In the genomic region with DNA sequence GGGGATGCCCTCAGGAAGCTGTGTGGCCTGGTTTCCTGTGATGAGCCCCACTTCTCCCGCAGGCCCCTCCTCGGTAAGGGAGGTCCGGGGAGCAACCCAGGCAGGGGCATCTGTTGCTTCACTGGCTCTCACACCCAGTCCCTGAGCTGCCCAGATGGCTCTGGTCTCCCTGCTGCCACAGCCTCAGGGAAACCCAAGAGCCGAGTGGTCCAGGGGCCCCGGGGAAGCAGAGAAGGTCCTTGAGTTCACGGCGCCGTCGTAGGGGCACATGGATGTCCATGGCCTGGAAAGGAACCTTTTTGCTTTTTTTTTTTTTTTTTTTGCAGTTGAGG, we compare ENCODE assay signal across 19 cellular contexts. TPM values are rescaled to one million over a fixed set of nuclear protein-coding genes. Genes with fewer than 3 reads are reported as not detected.
DNase-seq lines count a peak whose midpoint lies in the region; ATAC-seq and TF ChIP-seq lines count a peak whose summit lies in the region.
"Had no signal": no experiment of that assay in that cellular context is flagged by ENCODE, and none has a peak within 500 bp of the region (broad histone marks: within the 10 kb centered on the region; RNA-seq: fewer than 3 reads in every experiment).

No MANE protein-coding gene starts in this region.

- H2BK120ac ChIP-seq in H9 (ENCODE audit: low read depth, low read length, poor library complexity, severe bottlenecking) = no peak overlapping the region

- H3K4me1 ChIP-seq in H9 (ENCODE audit: insufficient read depth, low read length) (no peaks in the 10 kb centered on the region; the same call in 1 of the 2 replicates), esophagus muscularis mucosa (no peaks in the 10 kb centered on the region)

- H3K4me2 ChIP-seq in H9 (ENCODE audit: insufficient read depth, insufficient read length, low read length) = no peak overlapping the region
- H3K4me2 ChIP-seq: A549 had no signal

- H2BK5ac ChIP-seq in H9 (ENCODE audit: insufficient read length, low read length) = no peak overlapping the region

- no CpG with 5 or more reads among the region's 9 CpGs for WGBS in H9 (ENCODE audit: extremely low coverage, insufficient read length, low lambda C conversion rate)
- WGBS in esophagus muscularis mucosa = 91% methylated on average over 7 of the region's 9 CpGs

- H3K36me3 ChIP-seq in esophagus muscularis mucosa (no peaks in the 10 kb centered on the region), H7 (replicated peaks; ENCODE audit: control insufficient read depth, insufficient read depth, low read length) (no peaks in the 10 kb centered on the region)
- H3K36me3 ChIP-seq: MG63 had no signal

- H3K56ac ChIP-seq in H9 (ENCODE audit: insufficient read length, low read depth, low read length) = no peak overlapping the region

- no peak overlapping the region for H4K91ac ChIP-seq in H9 (ENCODE audit: insufficient read length, low read depth, low read length)

- H2BK20ac ChIP-seq in H9 (ENCODE audit: low read depth, low read length, poor library complexity, severe bottlenecking) = no peak overlapping the region

- H4K8ac ChIP-seq in H9 (replicated peaks; ENCODE audit: insufficient read length, low read depth, low read length) = no peak overlapping the region

- H3K18ac ChIP-seq in H9 (ENCODE audit: insufficient read length, low read depth, low read length) = no peak overlapping the region

- H3K9ac ChIP-seq in H9 (ENCODE audit: extremely low read depth, insufficient read length, low read length) = no peak overlapping the region

- H3K14ac ChIP-seq in H9 (ENCODE audit: insufficient read depth, low read length) = no peak overlapping the region

- no peaks in the 10 kb centered on the region for H4K20me1 ChIP-seq in H9 (ENCODE audit: control insufficient read depth, insufficient read depth, insufficient read length)

- H4K5ac ChIP-seq in H9 (ENCODE audit: insufficient read length, low read depth, low read length) = no peak overlapping the region

- H2AK5ac ChIP-seq in H9 (ENCODE audit: insufficient read length, low read length) = no peak overlapping the region

- H2BK12ac ChIP-seq in H9 (ENCODE audit: insufficient read length, low read depth, low read length) = no peak overlapping the region

- no peak overlapping the region for H3K4me3 Mint-ChIP-seq in activated naive CD4-positive, alpha-beta T cell treated with anti-CD3 and anti-CD28 coated beads, Interleukin-2, amount 10 ng/mL, durations not matched to agents 7 days and 5 days
- H3K4me3 Mint-ChIP-seq in H9 = no peak overlapping the region
- H3K4me3 Mint-ChIP-seq in type B pancreatic cell = no peak overlapping the region
- H3K4me3 Mint-ChIP-seq in activated CD8-positive, alpha-beta T cell treated with anti-CD3 and anti-CD28 coated beads for 36 hours = no peak overlapping the region
- H3K4me3 Mint-ChIP-seq: CD8-positive, alpha-beta T cell had no signal

- no peak overlapping the region for H2AFZ ChIP-seq in H9 (ENCODE audit: low read length)

- H3K27me3 ChIP-seq in H9 (ENCODE audit: insufficient read depth, low read length) (no peaks in the 10 kb centered on the region), esophagus muscularis mucosa (peaks cover 0 to 20% (median 0%) of the 10 kb centered on the region in 4 donors), H7 (ENCODE audit: control insufficient read depth, insufficient read depth, low read length) (no peaks in the 10 kb centered on the region)
- H3K27me3 ChIP-seq: MG63 had no signal

- intact Hi-C loops in esophagus muscularis mucosa (cut with DNase I) = no loop called here
- intact Hi-C loops in activated CD8-positive, alpha-beta T cell treated with anti-CD3 and anti-CD28 coated beads for 36 hours (cut with micrococcal nuclease) = no loop called here

- no peak overlapping the region for H2BK15ac ChIP-seq in H9 (ENCODE audit: low read depth, low read length)

- no peaks in the 10 kb centered on the region for H3K9me3 ChIP-seq in H9 (ENCODE audit: control insufficient read depth, low read depth, low read length)
- no peaks in the 10 kb centered on the region for H3K9me3 ChIP-seq in esophagus muscularis mucosa
- H3K9me3 ChIP-seq: A549, MG63 had no signal

- TF ChIP-seq CTCF in H9 (conservative IDR thresholded peaks at IDR 0.05) (no peak), esophagus muscularis mucosa (IDR thresholded peaks at IDR 0.05) (no peak), type B pancreatic cell (conservative IDR thresholded peaks at IDR 0.05) (no peak)
- no peak for TF ChIP-seq CTCF in activated CD8-positive, alpha-beta T cell treated with anti-CD3 and anti-CD28 coated beads for 36 hours (IDR thresholded peaks at IDR 0.05)

- no peak overlapping the region for H3K4ac ChIP-seq in H9 (ENCODE audit: low read depth, low read length)

- no peak overlapping the region for H3T11ph ChIP-seq in H9 (ENCODE audit: low read length)

- H3K36me3 Mint-ChIP-seq in activated naive CD4-positive, alpha-beta T cell treated with anti-CD3 and anti-CD28 coated beads, Interleukin-2, amount 10 ng/mL, durations not matched to agents 7 days and 5 days = no peaks in the 10 kb centered on the region
- H3K36me3 Mint-ChIP-seq in H9 (ENCODE audit: insufficient read depth in 1 of 3, low read depth in 3 of 3) (no peaks in the 10 kb centered on the region), type B pancreatic cell (no peaks in the 10 kb centered on the region)
- no peaks in the 10 kb centered on the region for H3K36me3 Mint-ChIP-seq in activated CD8-positive, alpha-beta T cell treated with anti-CD3 and anti-CD28 coated beads for 36 hours (ENCODE audit: low read depth)
- H3K36me3 Mint-ChIP-seq: CD8-positive, alpha-beta T cell had no signal

- H3K27me3 Mint-ChIP-seq in activated naive CD4-positive, alpha-beta T cell treated with anti-CD3 and anti-CD28 coated beads, Interleukin-2, amount 10 ng/mL, durations not matched to agents 7 days and 5 days = peaks cover 54% of the 10 kb centered on the region
- H3K27me3 Mint-ChIP-seq in H9 (ENCODE audit: low read depth) = peaks cover 6% of the 10 kb centered on the region
- peaks cover 10% of the 10 kb centered on the region for H3K27me3 Mint-ChIP-seq in type B pancreatic cell
- H3K27me3 Mint-ChIP-seq in activated CD8-positive, alpha-beta T cell treated with anti-CD3 and anti-CD28 coated beads for 36 hours = peaks cover 5% of the 10 kb centered on the region

- no peaks in the 10 kb centered on the region for H3K9me3 Mint-ChIP-seq in activated naive CD4-positive, alpha-beta T cell treated with anti-CD3 and anti-CD28 coated beads, Interleukin-2, amount 10 ng/mL, durations not matched to agents 7 days and 5 days
- H3K9me3 Mint-ChIP-seq in H9 (no peaks in the 10 kb centered on the region), type B pancreatic cell (no peaks in the 10 kb centered on the region)
- H3K9me3 Mint-ChIP-seq in activated CD8-positive, alpha-beta T cell treated with anti-CD3 and anti-CD28 coated beads for 36 hours = no peaks in the 10 kb centered on the region
- H3K9me3 Mint-ChIP-seq: CD8-positive, alpha-beta T cell had no signal

- no peaks in the 10 kb centered on the region for H3K79me2 ChIP-seq in H9 (ENCODE audit: insufficient read depth, low read length)

- CTCF ChIA-PET in activated naive CD4-positive, alpha-beta T cell treated with anti-CD3 and anti-CD28 coated beads, Interleukin-2, amount 10 ng/mL, durations not matched to agents 7 days and 5 days (lab: Charles Lee) = no interaction called here
- CTCF ChIA-PET in activated CD8-positive, alpha-beta T cell treated with anti-CD3 and anti-CD28 coated beads for 36 hours (lab: Charles Lee) = interaction anchor here (1.0 to 2.0 kb wide), 3 partner anchors 38 to 48 kb away, joined by 3 to 7 read pairs (median 4); no protein-coding TSS in a partner anchor

- H3K4me3 ChIP-seq in esophagus muscularis mucosa = no peak overlapping the region
- no peak overlapping the region for H3K4me3 ChIP-seq in H7 (ENCODE audit: insufficient read depth, low read depth, low read length)
- H3K4me3 ChIP-seq: A549, MG63 had no signal

- no peak overlapping the region for H3K27ac ChIP-seq in H9 (ENCODE audit: insufficient read length, low read depth, low read length)
- H3K27ac ChIP-seq in esophagus muscularis mucosa (replicated peaks in 1 of 4) = no peak overlapping the region
- H3K27ac ChIP-seq: A549 had no signal

- POLR2A ChIA-PET in activated CD8-positive, alpha-beta T cell treated with anti-CD3 and anti-CD28 coated beads for 36 hours (lab: Charles Lee) = no interaction called here

- no peak for TF ChIP-seq POLR2A in esophagus muscularis mucosa (IDR thresholded peaks at IDR 0.05; ENCODE audit: low read depth)

- H3K27ac Mint-ChIP-seq in activated naive CD4-positive, alpha-beta T cell treated with anti-CD3 and anti-CD28 coated beads, Interleukin-2, amount 10 ng/mL, durations not matched to agents 7 days and 5 days = no peak overlapping the region
- peak overlapping the region in 1 of 3 experiments; percentile 2; a peak in 1 of 7 replicates for H3K27ac Mint-ChIP-seq in H9
- no peak overlapping the region for H3K27ac Mint-ChIP-seq in type B pancreatic cell
- no peak overlapping the region for H3K27ac Mint-ChIP-seq in activated CD8-positive, alpha-beta T cell treated with anti-CD3 and anti-CD28 coated beads for 36 hours
- H3K27ac Mint-ChIP-seq: CD8-positive, alpha-beta T cell had no signal

- H3K23ac ChIP-seq in H9 (ENCODE audit: insufficient read length, low read depth, low read length) = no peak overlapping the region

- no peak for ATAC-seq in HG03196 (IDR thresholded peaks at IDR 0.05; ENCODE audit: unreplicated experiment)
- no peak for ATAC-seq in activated CD8-positive, alpha-beta T cell treated with anti-CD3 and anti-CD28 coated beads for 36 hours
- ATAC-seq: CD8-positive, alpha-beta T cell had no signal

- H3K4me1 Mint-ChIP-seq in activated naive CD4-positive, alpha-beta T cell treated with anti-CD3 and anti-CD28 coated beads, Interleukin-2, amount 10 ng/mL, durations not matched to agents 7 days and 5 days = no peaks in the 10 kb centered on the region
- peaks cover 39 to 63% of the 10 kb centered on the region in 2 experiments for H3K4me1 Mint-ChIP-seq in H9
- H3K4me1 Mint-ChIP-seq in type B pancreatic cell (ENCODE audit: unreplicated experiment) = peaks cover 15% of the 10 kb centered on the region
- H3K4me1 Mint-ChIP-seq in activated CD8-positive, alpha-beta T cell treated with anti-CD3 and anti-CD28 coated beads for 36 hours (ENCODE audit: low read depth) = no peaks in the 10 kb centered on the region

- H3K79me1 ChIP-seq in H9 (ENCODE audit: insufficient read depth, low read depth, low read length, poor library complexity, severe bottlenecking) = no peaks in the 10 kb centered on the region

- no peak for TF ChIP-seq EP300 in esophagus muscularis mucosa (IDR thresholded peaks at IDR 0.05)

- H3K23me2 ChIP-seq in H9 (ENCODE audit: insufficient read length, low read depth, low read length, poor library complexity, severe bottlenecking) = no peaks in the 10 kb centered on the region

- DNase-seq in activated naive CD4-positive, alpha-beta T cell treated with anti-CD3 and anti-CD28 coated beads, Interleukin-2, amount 10 ng/mL, durations not matched to agents 7 days and 5 days = peak; percentile 16
- DNase-seq in activated naive CD4-positive, alpha-beta T cell (lab: John Stamatoyannopoulos, UW) = no peak
- DNase-seq in H9 (peak; percentile 29), esophagus muscularis mucosa (ENCODE audit: extremely low spot score) (peak; percentile 83), type B pancreatic cell (ENCODE audit: extremely low spot score, unreplicated experiment) (peak; percentile 48), H7 (no peak)
- DNase-seq in activated CD8-positive, alpha-beta T cell treated with anti-CD3 and anti-CD28 coated beads for 36 hours = no peak
- DNase-seq: Calu3; CD8-positive, alpha-beta T cell; DMS79; Kasumi-1; MG63; NCI-H1048; NCI-H1436 treated with DMSO at 0.1 percent for 48 hours; NCI-H2029; NCI-H69; Right ventricle myocardium superior had no signal

RNA-seq across cellular contexts. Expression of a gene that starts 13.3 kb away (rescaled TPM):
- total RNA-seq in H9 (2021) = 0.04 and 0.07 TPM in 2 replicates
- total RNA-seq in esophagus muscularis mucosa = under 1 TPM in 3 of 4 donors, not detected in 1; 0.13 to 0.66 (median 0.34) TPM
- 0.05 and 0.07 TPM in 2 replicates for total RNA-seq in type B pancreatic cell (ENCODE audit: low replicate concordance)
- total RNA-seq in H7 (2014; rRNA removed; shearing (Covaris generic)) = 0.18 and 0.21 TPM in 2 replicates
- not detected for total RNA-seq in activated CD8-positive, alpha-beta T cell treated with anti-CD3 and anti-CD28 coated beads for 36 hours
- total RNA-seq: Calu3; CD8-positive, alpha-beta T cell had no signal

RNA-seq across cellular contexts. Expression of a gene that starts 16.2 kb away (rescaled TPM):
- total RNA-seq in H9 (2021) (not detected in 2 replicates), esophagus muscularis mucosa (under 1 TPM in 2 of 4 donors, not detected in 2; 0.17 to 0.34 TPM), type B pancreatic cell (ENCODE audit: low replicate concordance) (0.10 TPM in 1 of 2 replicates, not detected in the other)
- not detected in 2 replicates for total RNA-seq in H7 (2014; rRNA removed; shearing (Covaris generic))
- under 1 TPM; 0.72 to 0.83 TPM for total RNA-seq in activated CD8-positive, alpha-beta T cell treated with anti-CD3 and anti-CD28 coated beads for 36 hours
- total RNA-seq: Right ventricle myocardium superior had no signal

RNA-seq across cellular contexts. Expression of a gene that starts 31.7 kb away (rescaled TPM):
- not detected in 2 replicates for total RNA-seq in H9 (2021)
- not detected for total RNA-seq in esophagus muscularis mucosa
- total RNA-seq in type B pancreatic cell (ENCODE audit: low replicate concordance) = not detected in 2 replicates
- 0.21 TPM in 1 of 2 replicates, not detected in the other for total RNA-seq in H7 (2014; rRNA removed; shearing (Covaris generic))
- total RNA-seq in activated CD8-positive, alpha-beta T cell treated with anti-CD3 and anti-CD28 coated beads for 36 hours = not detected
- total RNA-seq: Calu3; CD8-positive, alpha-beta T cell had no signal

Comparison
In these comparisons a context has a peak if more than half of its experiments do, and no peak if none do; other contexts are left out.
1. DNase-seq: peak in activated naive CD4-positive, alpha-beta T cell treated with anti-CD3 and anti-CD28 coated beads, Interleukin-2, amount 10 ng/mL, durations not matched to agents 7 days and 5 days (single experiment), H9 (single experiment), esophagus muscularis mucosa (single experiment) and type B pancreatic cell (single experiment); none in activated naive CD4-positive, alpha-beta T cell (0 of 4), H7 (single experiment) and activated CD8-positive, alpha-beta T cell treated with anti-CD3 and anti-CD28 coated beads for 36 hours (single experiment).